ENCODE assay signal across 1 cellular context in genomic region chr2:219160186-219161017, GRCh38.
A peak's percentile ranks its signal among the peaks of the same experiment; 100 is the strongest.
TF ChIP-seq lines count a peak whose summit lies in the region.

TSS of gene NHEJ1 (minus strand) at chr2:219160815. CDS start at chr2:219158362, 2,453 bp downstream.

TF ChIP-seq in HepG2, 621 proteins besides CTCF, POLR2A, EP300 and RAD21 (continued from another document and continues in another):
- peak; percentile 27; the same call in 1 of the 2 replicates for TF ChIP-seq ARID5B (CRISPR knock-in tag; IDR thresholded peaks at IDR 0.05)
- TF ChIP-seq MLLT10 (CRISPR knock-in tag; IDR thresholded peaks at IDR 0.05), result no peak
- TF ChIP-seq PAF1 (CRISPR knock-in tag; IDR thresholded peaks at IDR 0.05), result no peak
- TF ChIP-seq ZBTB4 (CRISPR knock-in tag; IDR thresholded peaks at IDR 0.05; ENCODE audit: borderline replicate concordance), result no peak
- TF ChIP-seq ZNF282 (IDR thresholded peaks at IDR 0.05; ENCODE audit: partially characterized antibody), result no peak
- TF ChIP-seq ZNF83 (CRISPR knock-in tag; IDR thresholded peaks at IDR 0.05; ENCODE audit: borderline replicate concordance), result peak; percentile 94
- no peak for TF ChIP-seq MZF1 (CRISPR knock-in tag; IDR thresholded peaks at IDR 0.05; ENCODE audit: borderline replicate concordance)
- TF ChIP-seq ZNF451 (CRISPR knock-in tag; IDR thresholded peaks at IDR 0.05), result peak; percentile 94
- peak; percentile 56; the same call in 1 of the 2 replicates for TF ChIP-seq ZXDC (CRISPR knock-in tag; IDR thresholded peaks at IDR 0.05)
- TF ChIP-seq, protein P1, sequence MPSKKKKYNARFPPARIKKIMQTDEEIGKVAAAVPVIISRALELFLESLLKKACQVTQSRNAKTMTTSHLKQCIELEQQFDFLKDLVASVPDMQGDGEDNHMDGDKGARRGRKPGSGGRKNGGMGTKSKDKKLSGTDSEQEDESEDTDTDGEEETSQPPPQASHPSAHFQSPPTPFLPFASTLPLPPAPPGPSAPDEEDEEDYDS (CRISPR knock-in tag; IDR thresholded peaks at IDR 0.05), result peak; percentile 65; the same call in 1 of the 2 replicates
- no peak for TF ChIP-seq NFRKB (IDR thresholded peaks at IDR 0.05)
- peak; percentile 91 for TF ChIP-seq ERF (CRISPR knock-in tag; IDR thresholded peaks at IDR 0.05)
- TF ChIP-seq, protein P2, sequence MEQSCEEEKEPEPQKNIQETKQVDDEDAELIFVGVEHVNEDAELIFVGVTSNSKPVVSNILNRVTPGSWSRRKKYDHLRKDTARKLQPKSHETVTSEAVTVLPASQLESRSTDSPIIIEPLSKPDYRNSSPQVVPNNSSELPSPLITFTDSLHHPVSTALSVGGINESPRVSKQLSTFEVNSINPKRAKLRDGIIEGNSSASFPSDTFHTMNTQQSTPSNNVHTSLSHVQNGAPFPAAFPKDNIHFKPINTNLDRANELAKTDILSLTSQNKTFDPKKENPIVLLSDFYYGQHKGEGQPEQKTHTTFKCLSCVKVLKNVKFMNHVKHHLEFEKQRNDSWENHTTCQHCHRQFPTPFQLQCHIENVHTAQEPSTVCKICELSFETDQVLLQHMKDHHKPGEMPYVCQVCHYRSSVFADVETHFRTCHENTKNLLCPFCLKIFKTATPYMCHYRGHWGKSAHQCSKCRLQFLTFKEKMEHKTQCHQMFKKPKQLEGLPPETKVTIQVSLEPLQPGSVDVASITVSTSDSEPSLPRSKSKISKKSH (CRISPR knock-in tag; IDR thresholded peaks at IDR 0.05; ENCODE audit: borderline replicate concordance), result peak; percentile 82
- no peak for TF ChIP-seq HCFC1 (IDR thresholded peaks at IDR 0.05; ENCODE audit: low read depth, low read length)
- no peak; the same call in 1 of the 2 replicates for TF ChIP-seq ETV5 (CRISPR knock-in tag; IDR thresholded peaks at IDR 0.05; ENCODE audit: borderline replicate concordance)
- 0 out of 2 replicates have a peak, but pooled peaks have one; percentile 13 for TF ChIP-seq FOXJ3 (CRISPR knock-in tag; IDR thresholded peaks at IDR 0.05; ENCODE audit: borderline replicate concordance)
- no peak for TF ChIP-seq ZNF724P (CRISPR knock-in tag; IDR thresholded peaks at IDR 0.05; ENCODE audit: borderline replicate concordance)
- peak; percentile 49; the same call in 1 of the 2 replicates for TF ChIP-seq TEAD2 (CRISPR knock-in tag; IDR thresholded peaks at IDR 0.05)
- TF ChIP-seq BATF2 (CRISPR knock-in tag; IDR thresholded peaks at IDR 0.05), result peak; percentile 65; the same call in 1 of the 2 replicates
- TF ChIP-seq NFKBIZ (CRISPR knock-in tag; IDR thresholded peaks at IDR 0.05), result peak; percentile 16; the same call in 1 of the 2 replicates
- no peak for TF ChIP-seq SP1 (IDR thresholded peaks at IDR 0.05)
- TF ChIP-seq SP1 (CRISPR knock-in tag; IDR thresholded peaks at IDR 0.05), result peak; percentile 73
- peak; percentile 98 for TF ChIP-seq ZNF274 (CRISPR knock-in tag; IDR thresholded peaks at IDR 0.05)
- TF ChIP-seq ZNF543 (CRISPR knock-in tag; IDR thresholded peaks at IDR 0.05), result peak; percentile 85; the same call in 1 of the 2 replicates
- TF ChIP-seq GTF3A (CRISPR knock-in tag; conservative IDR thresholded peaks at IDR 0.05), result no peak; the same call in 1 of the 2 replicates
- TF ChIP-seq SP2 (CRISPR knock-in tag; IDR thresholded peaks at IDR 0.05), result peak; percentile 52; the same call in 1 of the 2 replicates
- no peak for TF ChIP-seq HNF1A (IDR thresholded peaks at IDR 0.05; ENCODE audit: low read depth)
- TF ChIP-seq HNF1A (CRISPR knock-in tag; IDR thresholded peaks at IDR 0.05; ENCODE audit: borderline replicate concordance), result peak; percentile 58; the same call in 1 of the 2 replicates
- TF ChIP-seq MAFG (CRISPR knock-in tag; IDR thresholded peaks at IDR 0.05), result 0 out of 2 replicates have a peak, but pooled peaks have one; percentile 7
- TF ChIP-seq, protein P3, sequence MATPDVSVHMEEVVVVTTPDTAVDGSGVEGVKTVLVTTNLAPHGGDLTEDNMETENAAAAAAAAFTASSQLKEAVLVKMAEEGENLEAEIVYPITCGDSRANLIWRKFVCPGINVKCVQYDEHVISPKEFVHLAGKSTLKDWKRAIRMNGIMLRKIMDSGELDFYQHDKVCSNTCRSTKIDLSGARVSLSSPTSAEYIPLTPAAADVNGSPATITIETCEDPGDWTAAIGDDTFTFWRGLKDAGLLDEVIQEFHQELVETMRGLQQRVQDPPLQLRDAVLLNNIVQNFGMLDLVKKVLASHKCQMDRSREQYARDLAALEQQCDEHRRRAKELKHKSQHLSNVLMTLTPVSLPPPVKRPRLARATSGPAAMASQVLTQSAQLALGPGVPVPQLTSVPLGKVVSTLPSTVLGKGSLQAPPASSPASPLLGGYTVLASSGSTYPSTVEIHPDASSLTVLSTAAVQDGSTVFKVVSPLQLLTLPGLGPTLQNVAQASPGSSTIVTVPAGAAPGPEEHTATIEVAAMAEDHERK (CRISPR knock-in tag; IDR thresholded peaks at IDR 0.05; ENCODE audit: low read depth), result no peak
- TF ChIP-seq TCF12 (IDR thresholded peaks at IDR 0.05), result no peak
- TF ChIP-seq TCF12 (CRISPR knock-in tag; IDR thresholded peaks at IDR 0.05), result peak; percentile 72
- TF ChIP-seq, protein P4, sequence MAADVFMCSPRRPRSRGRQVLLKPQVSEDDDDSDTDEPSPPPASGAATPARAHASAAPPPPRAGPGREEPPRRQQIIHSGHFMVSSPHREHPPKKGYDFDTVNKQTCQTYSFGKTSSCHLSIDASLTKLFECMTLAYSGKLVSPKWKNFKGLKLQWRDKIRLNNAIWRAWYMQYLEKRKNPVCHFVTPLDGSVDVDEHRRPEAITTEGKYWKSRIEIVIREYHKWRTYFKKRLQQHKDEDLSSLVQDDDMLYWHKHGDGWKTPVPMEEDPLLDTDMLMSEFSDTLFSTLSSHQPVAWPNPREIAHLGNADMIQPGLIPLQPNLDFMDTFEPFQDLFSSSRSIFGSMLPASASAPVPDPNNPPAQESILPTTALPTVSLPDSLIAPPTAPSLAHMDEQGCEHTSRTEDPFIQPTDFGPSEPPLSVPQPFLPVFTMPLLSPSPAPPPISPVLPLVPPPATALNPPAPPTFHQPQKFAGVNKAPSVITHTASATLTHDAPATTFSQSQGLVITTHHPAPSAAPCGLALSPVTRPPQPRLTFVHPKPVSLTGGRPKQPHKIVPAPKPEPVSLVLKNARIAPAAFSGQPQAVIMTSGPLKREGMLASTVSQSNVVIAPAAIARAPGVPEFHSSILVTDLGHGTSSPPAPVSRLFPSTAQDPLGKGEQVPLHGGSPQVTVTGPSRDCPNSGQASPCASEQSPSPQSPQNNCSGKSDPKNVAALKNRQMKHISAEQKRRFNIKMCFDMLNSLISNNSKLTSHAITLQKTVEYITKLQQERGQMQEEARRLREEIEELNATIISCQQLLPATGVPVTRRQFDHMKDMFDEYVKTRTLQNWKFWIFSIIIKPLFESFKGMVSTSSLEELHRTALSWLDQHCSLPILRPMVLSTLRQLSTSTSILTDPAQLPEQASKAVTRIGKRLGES (CRISPR knock-in tag; IDR thresholded peaks at IDR 0.05; ENCODE audit: borderline replicate concordance), result no peak
- TF ChIP-seq MEF2D (CRISPR knock-in tag; IDR thresholded peaks at IDR 0.05), result peak; percentile 90
- TF ChIP-seq ZFP82 (CRISPR knock-in tag; IDR thresholded peaks at IDR 0.05; ENCODE audit: borderline replicate concordance), result peak; percentile 3; the same call in 1 of the 2 replicates
- peak; percentile 81; the same call in 1 of the 2 replicates for TF ChIP-seq KLF12 (CRISPR knock-in tag; IDR thresholded peaks at IDR 0.05; ENCODE audit: borderline replicate concordance)
- peak; percentile 90 for TF ChIP-seq ZNF605 (CRISPR knock-in tag; IDR thresholded peaks at IDR 0.05)
- TF ChIP-seq ZNF224 (CRISPR knock-in tag; IDR thresholded peaks at IDR 0.05), result no peak; the same call in 1 of the 2 replicates
- no peak for TF ChIP-seq ZBTB42 (CRISPR knock-in tag; IDR thresholded peaks at IDR 0.05)
